ENCODE assay signal across 6 cellular contexts in genomic region chr3:82467051-82467450, GRCh38.
"Had no signal": no experiment of that assay in that cellular context is flagged by ENCODE, and none has a peak within 500 bp of the region (broad histone marks: within the 10 kb centered on the region; RNA-seq: fewer than 3 reads in every experiment).

No MANE protein-coding gene starts in this region.

- H3K27ac ChIP-seq: GM23248 had no signal

- H3K36me3 ChIP-seq: HAP-1 had no signal

- H3K27ac Mint-ChIP-seq: HFFc6 had no signal

- H3K4me1 ChIP-seq: HAP-1 had no signal

- DNase-seq: GM23248, GOT3, H7, HFFc6, IMR-90 had no signal

- H3K9ac ChIP-seq: GM23248 had no signal

- H3K9me3 ChIP-seq: HAP-1 had no signal

- H3K4me3 ChIP-seq: GM23248, HAP-1 had no signal

- H2AFZ ChIP-seq: GM23248 had no signal

- H3K4me3 Mint-ChIP-seq: HFFc6 had no signal
